Comparison of ENCODE assay signal across 31 cellular contexts in the genomic region with DNA sequence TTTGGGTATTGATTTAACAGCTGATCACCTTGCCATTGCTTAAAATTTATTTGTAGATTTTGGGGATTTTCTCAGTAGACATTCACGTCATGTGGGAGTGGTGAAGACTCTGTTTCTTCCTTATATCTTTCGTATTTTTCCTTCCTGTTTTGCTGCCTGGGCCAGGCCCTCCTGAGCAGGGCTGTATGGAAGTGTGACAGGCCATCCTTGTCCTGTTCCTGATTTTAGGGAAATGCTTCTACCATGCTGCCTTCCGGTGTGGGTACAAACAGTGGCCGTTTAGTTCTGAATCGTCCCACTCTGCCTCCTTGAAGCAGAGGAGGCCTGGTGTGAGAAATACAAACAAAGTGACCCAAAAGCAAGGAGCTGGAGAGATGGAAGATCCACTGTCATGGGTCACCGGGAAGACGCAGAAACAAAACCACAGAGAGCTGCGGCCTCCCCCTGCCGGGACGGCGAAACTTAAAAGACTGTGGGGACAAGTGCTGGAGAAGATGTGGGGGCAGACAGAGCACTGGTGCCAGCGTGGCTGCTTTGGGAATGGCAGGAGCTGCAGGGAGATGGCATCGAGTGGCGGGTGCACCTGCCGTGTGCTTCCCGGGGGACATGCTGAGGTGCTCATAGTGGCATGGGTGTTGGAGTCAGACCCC. TPM values are rescaled to one million over a fixed set of nuclear protein-coding genes. Genes with fewer than 3 reads are reported as not detected.
A peak's percentile ranks its signal among the peaks of the same experiment; 100 is the strongest.
DNase-seq lines count a peak whose midpoint lies in the region; ATAC-seq and TF ChIP-seq lines count a peak whose summit lies in the region.
"Had no signal": no experiment of that assay in that cellular context is flagged by ENCODE, and none has a peak within 500 bp of the region (broad histone marks: within the 10 kb centered on the region; RNA-seq: fewer than 3 reads in every experiment).

No MANE protein-coding gene starts in this region.

- no peak overlapping the region for H3K4me3 Mint-ChIP-seq in activated CD8-positive, alpha-beta T cell treated with anti-CD3 and anti-CD28 coated beads for 36 hours
- no peak overlapping the region for H3K4me3 Mint-ChIP-seq in activated CD8-positive, alpha-beta T cell treated with anti-CD3 and anti-CD28 coated beads, Interleukin-2, amount 10 ng/mL, durations not matched to agents 7 days and 5 days
- H3K4me3 Mint-ChIP-seq in CD4-positive, CD25-positive, alpha-beta regulatory T cell = no peak overlapping the region
- H3K4me3 Mint-ChIP-seq in activated T-helper 2 cell treated with anti-CD3 and anti-CD28 coated beads, Interferon-gamma antibody, Interleukin-2, Interleukin-4, amounts not matched to agents 10 μg/mL and 5 μg/mL and 100 μg/mL, durations not matched to agents 14 hours and 24 hours and 36 hours (ENCODE audit: low read depth) = no peak overlapping the region
- H3K4me3 Mint-ChIP-seq in naive thymus-derived CD8-positive, alpha-beta T cell = no peak overlapping the region
- H3K4me3 Mint-ChIP-seq: activated CD8-positive, alpha-beta memory T cell treated with anti-CD3 and anti-CD28 coated beads, Interleukin-2, amount 10 ng/mL, durations not matched to agents 7 days and 5 days; B cell; neural progenitor cell; T-cell had no signal

- H3K4me1 Mint-ChIP-seq in activated CD8-positive, alpha-beta T cell treated with anti-CD3 and anti-CD28 coated beads for 36 hours (ENCODE audit: low read depth) = peaks cover 65% of the 10 kb centered on the region
- peaks cover 39% of the 10 kb centered on the region for H3K4me1 Mint-ChIP-seq in activated CD8-positive, alpha-beta T cell treated with anti-CD3 and anti-CD28 coated beads, Interleukin-2, amount 10 ng/mL, durations not matched to agents 7 days and 5 days (ENCODE audit: low read depth)
- peaks cover 36 to 88% (median 65%) of the 10 kb centered on the region in 4 donors for H3K4me1 Mint-ChIP-seq in CD4-positive, CD25-positive, alpha-beta regulatory T cell
- H3K4me1 Mint-ChIP-seq in activated T-helper 2 cell treated with anti-CD3 and anti-CD28 coated beads, Interferon-gamma antibody, Interleukin-2, Interleukin-4, amounts not matched to agents 10 μg/mL and 5 μg/mL and 100 μg/mL, durations not matched to agents 14 hours and 24 hours and 36 hours (ENCODE audit: low read depth) = peaks cover 61% of the 10 kb centered on the region
- peaks cover 35 to 70% (median 52%) of the 10 kb centered on the region in 4 donors for H3K4me1 Mint-ChIP-seq in naive thymus-derived CD8-positive, alpha-beta T cell

- ATAC-seq in activated CD8-positive, alpha-beta T cell treated with anti-CD3 and anti-CD28 coated beads for 36 hours = no peak
- no peak for ATAC-seq in activated CD8-positive, alpha-beta T cell treated with anti-CD3 and anti-CD28 coated beads, Interleukin-2, amount 10 ng/mL, durations not matched to agents 7 days and 5 days
- no peak for ATAC-seq in CD4-positive, CD25-positive, alpha-beta regulatory T cell (ENCODE audit: low read depth in 2 of 2)
- no peak for ATAC-seq in naive thymus-derived CD8-positive, alpha-beta T cell
- ATAC-seq: A549, gastrocnemius medialis, left lobe of liver, T-cell had no signal

- CTCF ChIA-PET in activated CD8-positive, alpha-beta T cell treated with anti-CD3 and anti-CD28 coated beads for 36 hours (lab: Charles Lee) = interaction anchor here (0.7 to 2.3 kb wide), 2 partner anchors 9 to 66 kb away, joined by 3 to 8 read pairs; no protein-coding TSS in a partner anchor
- CTCF ChIA-PET in activated CD8-positive, alpha-beta T cell treated with anti-CD3 and anti-CD28 coated beads, Interleukin-2, amount 10 ng/mL, durations not matched to agents 7 days and 5 days (lab: Charles Lee) = interaction anchor here (1.6 to 2.4 kb wide), 3 partner anchors 9 to 68 kb away, joined by 3 to 8 read pairs (median 6); no protein-coding TSS in a partner anchor

- no peak overlapping the region for H3K4me3 ChIP-seq in CD4-positive, CD25-positive, alpha-beta regulatory T cell (ENCODE audit: low read depth, low read length)
- H3K4me3 ChIP-seq: A549, breast epithelium, colonic mucosa, gastrocnemius medialis, GM23248, neural progenitor cell, Peyer's patch, SJCRH30, uterus had no signal

- DNase-seq in activated CD8-positive, alpha-beta T cell treated with anti-CD3 and anti-CD28 coated beads for 36 hours = no peak
- DNase-seq in activated CD8-positive, alpha-beta T cell treated with anti-CD3 and anti-CD28 coated beads, Interleukin-2, amount 10 ng/mL, durations not matched to agents 7 days and 5 days = no peak
- DNase-seq in CD4-positive, CD25-positive, alpha-beta regulatory T cell = no peak
- no peak for DNase-seq in activated T-helper 2 cell treated with anti-CD3 and anti-CD28 coated beads, Interferon-gamma antibody, Interleukin-2, Interleukin-4, amounts not matched to agents 10 μg/mL and 5 μg/mL and 100 μg/mL, durations not matched to agents 14 hours and 24 hours and 36 hours (ENCODE audit: low spot score)
- no peak for DNase-seq in naive thymus-derived CD8-positive, alpha-beta T cell
- DNase-seq in NCI-H2029 treated with DMSO at 0.1 percent for 48 hours (lab: John Stamatoyannopoulos, UW) (no peak), AG08396 (ENCODE audit: low spot score) (no peak), G401 (ENCODE audit: low spot score) (no peak)
- DNase-seq: activated CD8-positive, alpha-beta memory T cell treated with anti-CD3 and anti-CD28 coated beads, Interleukin-2, amount 10 ng/mL, durations not matched to agents 7 days and 5 days; activated effector memory CD4-positive, alpha-beta T cell treated with Interleukin-2 at 50 U/mL for 16 hours; amygdala; colonic mucosa; COR-L47; DMS79; gastrocnemius medialis; GM23248; hippocampal formation; Karpas-422; MV-4-11; NCI-H524 treated with DMSO at 0.1 percent for 48 hours; SJCRH30; stimulated activated CD8-positive, alpha-beta memory T cell treated with anti-CD3 and anti-CD28 coated beads, Interleukin-4, amount 100 ng/mL, for 48 hours; T-cell; uterus had no signal

- in situ Hi-C loops in G401 (cut with HindIII; ENCODE audit: low sequenced_read_pairs) = no loop called here

- peaks cover 35% of the 10 kb centered on the region for H3K36me3 ChIP-seq in CD4-positive, CD25-positive, alpha-beta regulatory T cell (ENCODE audit: control insufficient read depth, insufficient read depth, low read length)
- H3K36me3 ChIP-seq: breast epithelium, colonic mucosa, gastrocnemius medialis, neural progenitor cell, SJCRH30, uterus had no signal

- H3K27ac Mint-ChIP-seq in activated CD8-positive, alpha-beta T cell treated with anti-CD3 and anti-CD28 coated beads for 36 hours = peak overlapping the region; percentile 52
- H3K27ac Mint-ChIP-seq in activated CD8-positive, alpha-beta T cell treated with anti-CD3 and anti-CD28 coated beads, Interleukin-2, amount 10 ng/mL, durations not matched to agents 7 days and 5 days = no peak overlapping the region
- peak overlapping the region in 2 of 3 donors; percentile 20 to 71 for H3K27ac Mint-ChIP-seq in CD4-positive, CD25-positive, alpha-beta regulatory T cell
- peak overlapping the region; percentile 51 for H3K27ac Mint-ChIP-seq in activated T-helper 2 cell treated with anti-CD3 and anti-CD28 coated beads, Interferon-gamma antibody, Interleukin-2, Interleukin-4, amounts not matched to agents 10 μg/mL and 5 μg/mL and 100 μg/mL, durations not matched to agents 14 hours and 24 hours and 36 hours
- H3K27ac Mint-ChIP-seq in naive thymus-derived CD8-positive, alpha-beta T cell = peak overlapping the region in 6 of 10 donors; percentile 27 to 61 (median 54)
- H3K27ac Mint-ChIP-seq: activated CD8-positive, alpha-beta memory T cell treated with anti-CD3 and anti-CD28 coated beads, Interleukin-2, amount 10 ng/mL, durations not matched to agents 7 days and 5 days; B cell; neural progenitor cell; progenitor cell of endocrine pancreas; T-cell had no signal

- no peaks in the 10 kb centered on the region for H3K27me3 ChIP-seq in CD4-positive, CD25-positive, alpha-beta regulatory T cell (ENCODE audit: control insufficient read depth, insufficient read depth, low read length)
- H3K27me3 ChIP-seq: breast epithelium, colonic mucosa, gastrocnemius medialis, Peyer's patch, SJCRH30, uterus had no signal

- peaks cover 16% of the 10 kb centered on the region for H3K4me1 ChIP-seq in CD4-positive, CD25-positive, alpha-beta regulatory T cell (ENCODE audit: control insufficient read depth, insufficient read depth, low read length, poor library complexity, severe bottlenecking)
- H3K4me1 ChIP-seq: A549, breast epithelium, neural progenitor cell, uterus had no signal

- no peaks in the 10 kb centered on the region for H3K27me3 Mint-ChIP-seq in activated CD8-positive, alpha-beta T cell treated with anti-CD3 and anti-CD28 coated beads for 36 hours
- H3K27me3 Mint-ChIP-seq in activated CD8-positive, alpha-beta T cell treated with anti-CD3 and anti-CD28 coated beads, Interleukin-2, amount 10 ng/mL, durations not matched to agents 7 days and 5 days (ENCODE audit: low read depth) = no peaks in the 10 kb centered on the region
- H3K27me3 Mint-ChIP-seq in CD4-positive, CD25-positive, alpha-beta regulatory T cell = no peaks in the 10 kb centered on the region
- H3K27me3 Mint-ChIP-seq in activated T-helper 2 cell treated with anti-CD3 and anti-CD28 coated beads, Interferon-gamma antibody, Interleukin-2, Interleukin-4, amounts not matched to agents 10 μg/mL and 5 μg/mL and 100 μg/mL, durations not matched to agents 14 hours and 24 hours and 36 hours (ENCODE audit: low read depth) = no peaks in the 10 kb centered on the region
- no peaks in the 10 kb centered on the region for H3K27me3 Mint-ChIP-seq in naive thymus-derived CD8-positive, alpha-beta T cell
- H3K27me3 Mint-ChIP-seq: activated CD8-positive, alpha-beta memory T cell treated with anti-CD3 and anti-CD28 coated beads, Interleukin-2, amount 10 ng/mL, durations not matched to agents 7 days and 5 days; B cell; progenitor cell of endocrine pancreas; T-cell had no signal

- H3K27ac ChIP-seq in CD4-positive, CD25-positive, alpha-beta regulatory T cell (ENCODE audit: insufficient read depth, low read length, poor library complexity, severe bottlenecking) = no peak overlapping the region
- H3K27ac ChIP-seq: A549, breast epithelium, colonic mucosa, GM23248, neural progenitor cell, Peyer's patch, SJCRH30, uterus had no signal

- H3K9me3 Mint-ChIP-seq in activated CD8-positive, alpha-beta T cell treated with anti-CD3 and anti-CD28 coated beads for 36 hours = peaks cover 2% of the 10 kb centered on the region
- H3K9me3 Mint-ChIP-seq in activated CD8-positive, alpha-beta T cell treated with anti-CD3 and anti-CD28 coated beads, Interleukin-2, amount 10 ng/mL, durations not matched to agents 7 days and 5 days (ENCODE audit: insufficient read depth) = no peaks in the 10 kb centered on the region
- H3K9me3 Mint-ChIP-seq in CD4-positive, CD25-positive, alpha-beta regulatory T cell = peaks cover 0 to 4% (median 1%) of the 10 kb centered on the region in 7 donors
- H3K9me3 Mint-ChIP-seq in activated T-helper 2 cell treated with anti-CD3 and anti-CD28 coated beads, Interferon-gamma antibody, Interleukin-2, Interleukin-4, amounts not matched to agents 10 μg/mL and 5 μg/mL and 100 μg/mL, durations not matched to agents 14 hours and 24 hours and 36 hours = peaks cover 4% of the 10 kb centered on the region
- peaks cover 0 to 3% (median 0%) of the 10 kb centered on the region in 9 donors for H3K9me3 Mint-ChIP-seq in naive thymus-derived CD8-positive, alpha-beta T cell

- TF ChIP-seq CTCF in activated CD8-positive, alpha-beta T cell treated with anti-CD3 and anti-CD28 coated beads for 36 hours (IDR thresholded peaks at IDR 0.05) = no peak

- H3K36me3 Mint-ChIP-seq in activated CD8-positive, alpha-beta T cell treated with anti-CD3 and anti-CD28 coated beads for 36 hours (ENCODE audit: low read depth) = peaks cover 54% of the 10 kb centered on the region
- peaks cover 58% of the 10 kb centered on the region for H3K36me3 Mint-ChIP-seq in activated CD8-positive, alpha-beta T cell treated with anti-CD3 and anti-CD28 coated beads, Interleukin-2, amount 10 ng/mL, durations not matched to agents 7 days and 5 days (ENCODE audit: low read depth)
- H3K36me3 Mint-ChIP-seq in CD4-positive, CD25-positive, alpha-beta regulatory T cell = peaks cover 47% of the 10 kb centered on the region
- H3K36me3 Mint-ChIP-seq in activated T-helper 2 cell treated with anti-CD3 and anti-CD28 coated beads, Interferon-gamma antibody, Interleukin-2, Interleukin-4, amounts not matched to agents 10 μg/mL and 5 μg/mL and 100 μg/mL, durations not matched to agents 14 hours and 24 hours and 36 hours (ENCODE audit: low read depth) = peaks cover 83% of the 10 kb centered on the region
- H3K36me3 Mint-ChIP-seq in naive thymus-derived CD8-positive, alpha-beta T cell = peaks cover 0 to 45% (median 9%) of the 10 kb centered on the region in 3 donors

- POLR2A ChIA-PET in activated CD8-positive, alpha-beta T cell treated with anti-CD3 and anti-CD28 coated beads for 36 hours (lab: Charles Lee) = interaction anchor here (1.1 to 1.3 kb wide), 3 partner anchors 11 to 44 kb away, joined by 3 to 6 read pairs (median 3); no protein-coding TSS in a partner anchor
- POLR2A ChIA-PET in activated CD8-positive, alpha-beta T cell treated with anti-CD3 and anti-CD28 coated beads, Interleukin-2, amount 10 ng/mL, durations not matched to agents 7 days and 5 days (lab: Charles Lee) = no interaction called here
- POLR2A ChIA-PET in naive thymus-derived CD8-positive, alpha-beta T cell (lab: Charles Lee) = interaction anchor here (0.7 kb wide), 1 partner anchor 62 kb away, joined by 3 read pairs; no protein-coding TSS in a partner anchor

- intact Hi-C loops in activated CD8-positive, alpha-beta T cell treated with anti-CD3 and anti-CD28 coated beads for 36 hours (cut with micrococcal nuclease) = no loop called here
- intact Hi-C loops in activated T-helper 2 cell treated with anti-CD3 and anti-CD28 coated beads, Interferon-gamma antibody, Interleukin-2, Interleukin-4, amounts not matched to agents 10 μg/mL and 5 μg/mL and 100 μg/mL, durations not matched to agents 14 hours and 24 hours and 36 hours (cut with micrococcal nuclease) = loop anchor here (5.0 kb wide), 1 partner anchor 65 kb away; no protein-coding TSS in a partner anchor

- H3K9me3 ChIP-seq in CD4-positive, CD25-positive, alpha-beta regulatory T cell (ENCODE audit: control insufficient read depth in 2 of 2, low read length in 2 of 2) = no peaks in the 10 kb centered on the region
- H3K9me3 ChIP-seq: A549, breast epithelium, colonic mucosa, gastrocnemius medialis, Peyer's patch, uterus had no signal

RNA-seq across cellular contexts. Expression of a gene that starts 7.7 kb away (rescaled TPM):
- 10 to 100 TPM; 59.3 to 62.2 TPM for total RNA-seq in activated CD8-positive, alpha-beta T cell treated with anti-CD3 and anti-CD28 coated beads for 36 hours
- 10 to 100 TPM; 70.4 to 72.5 TPM for total RNA-seq in activated CD8-positive, alpha-beta T cell treated with anti-CD3 and anti-CD28 coated beads, Interleukin-2, amount 10 ng/mL, durations not matched to agents 7 days and 5 days
- total RNA-seq in CD4-positive, CD25-positive, alpha-beta regulatory T cell = 67.8 TPM
- 10 to 100 TPM; 13.3 to 19.8 (median 17.4) TPM for polyA plus RNA-seq in CD4-positive, CD25-positive, alpha-beta regulatory T cell
- total RNA-seq in activated T-helper 2 cell treated with anti-CD3 and anti-CD28 coated beads, Interferon-gamma antibody, Interleukin-2, Interleukin-4, amounts not matched to agents 10 μg/mL and 5 μg/mL and 100 μg/mL, durations not matched to agents 14 hours and 24 hours and 36 hours = 126 and 134 TPM in 2 replicates
- 10 to 100 TPM; 59.0 TPM for total RNA-seq in naive thymus-derived CD8-positive, alpha-beta T cell
- 10 to 100 TPM; 10.9 to 18.0 (median 13.2) TPM for polyA plus RNA-seq in naive thymus-derived CD8-positive, alpha-beta T cell
- 5.3 and 14.7 TPM in 2 replicates for total RNA-seq in G401 (2014; rRNA removed; shearing (Covaris generic))
